ENCODE assay signal across 13 cellular contexts in the genomic region with DNA sequence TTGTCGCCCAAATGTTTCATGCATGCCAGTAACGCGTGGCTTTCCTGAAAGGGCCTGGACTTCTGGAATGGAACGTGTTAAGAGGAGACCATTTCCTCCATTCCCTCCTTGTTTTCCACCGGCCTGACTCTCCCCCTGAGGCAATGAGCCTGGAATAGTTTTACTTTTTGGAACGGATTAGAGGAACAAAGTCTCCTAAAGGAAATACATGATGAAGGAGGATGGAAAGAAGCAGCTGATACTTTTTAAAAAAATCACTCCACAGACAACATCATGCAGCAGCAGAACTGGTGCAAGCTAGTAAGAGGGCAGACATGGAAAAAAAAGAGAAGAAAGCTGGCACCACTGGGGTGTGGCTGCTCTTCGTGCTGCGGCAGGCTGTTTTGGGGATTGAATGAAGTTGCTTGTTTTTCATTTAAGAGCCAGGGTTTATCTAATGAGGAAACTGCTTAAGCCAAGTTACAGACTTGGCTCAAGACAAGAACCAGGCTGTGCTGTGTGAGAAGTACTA. TPM values are rescaled to one million over a fixed set of nuclear protein-coding genes. Genes with fewer than 3 reads are reported as not detected.
A peak's percentile ranks its signal among the peaks of the same experiment; 100 is the strongest.
DNase-seq lines count a peak whose midpoint lies in the region; ATAC-seq and TF ChIP-seq lines count a peak whose summit lies in the region.
"Had no signal": no experiment of that assay in that cellular context is flagged by ENCODE, and none has a peak within 500 bp of the region (broad histone marks: within the 10 kb centered on the region; RNA-seq: fewer than 3 reads in every experiment).

No MANE protein-coding gene starts in this region.

- intact Hi-C loops in mucosa of descending colon (cut with DNase I, micrococcal nuclease) (no loop called here), tibial artery (cut with DNase I; ENCODE audit: low total_unique reads) (no loop called here)

- no peaks in the 10 kb centered on the region for H3K9me3 ChIP-seq in SJCRH30 (replicated peaks)
- H3K9me3 ChIP-seq in mucosa of descending colon, result no peaks in the 10 kb centered on the region
- no peaks in the 10 kb centered on the region for H3K9me3 ChIP-seq in tibial artery
- H3K9me3 ChIP-seq: Caco-2 had no signal

- no peaks in the 10 kb centered on the region for H3K27me3 ChIP-seq in SJCRH30
- H3K27me3 ChIP-seq in tibial artery, result no peaks in the 10 kb centered on the region

- H3K4me1 ChIP-seq in SJCRH30 (peaks cover 7% of the 10 kb centered on the region), mucosa of descending colon (ENCODE audit: low read depth) (peaks cover 6% of the 10 kb centered on the region), tibial artery (peaks cover 0 to 26% (median 23%) of the 10 kb centered on the region in 4 donors)
- H3K4me1 ChIP-seq: Caco-2 had no signal

- H3K36me3 ChIP-seq in SJCRH30 (no peaks in the 10 kb centered on the region), mucosa of descending colon (ENCODE audit: low read depth) (no peaks in the 10 kb centered on the region), tibial artery (no peaks in the 10 kb centered on the region)

- no peak overlapping the region for H3K4me3 Mint-ChIP-seq in progenitor cell of endocrine pancreas (ENCODE audit: low read depth)
- H3K4me3 Mint-ChIP-seq: activated naive CD8-positive, alpha-beta T cell treated with anti-CD3 and anti-CD28 coated beads, Interleukin-2, amount 50 U/mL, for 24 hours; naive thymus-derived CD4-positive, alpha-beta T cell had no signal

- ATAC-seq in mucosa of descending colon, result peak; percentile 19
- ATAC-seq in GM21576 (IDR thresholded peaks at IDR 0.05; ENCODE audit: unreplicated experiment), result no peak
- ATAC-seq: activated naive CD8-positive, alpha-beta T cell treated with anti-CD3 and anti-CD28 coated beads, Interleukin-2, amount 50 U/mL, for 24 hours; HCT116; K562; naive thymus-derived CD4-positive, alpha-beta T cell had no signal

- TF ChIP-seq CTCF in epithelial cell of esophagus (IDR thresholded peaks at IDR 0.05; ENCODE audit: insufficient read depth, low read depth, low read length, missing control alignments) (no peak), mucosa of descending colon (IDR thresholded peaks at IDR 0.05) (no peak), tibial artery (IDR thresholded peaks at IDR 0.05) (no peak), progenitor cell of endocrine pancreas (IDR thresholded peaks at IDR 0.05; ENCODE audit: unreplicated experiment) (no peak)

- H3K9me3 Mint-ChIP-seq in progenitor cell of endocrine pancreas (ENCODE audit: low read depth), result no peaks in the 10 kb centered on the region

- DNase-seq in SJCRH30 (peak; percentile 65 to 81), epithelial cell of esophagus (ENCODE audit: low read depth) (peak; percentile 13), mucosa of descending colon (peak in 1 of 3 donors; percentile 12), tibial artery (peak; percentile 47 to 76), progenitor cell of endocrine pancreas (ENCODE audit: low spot score, unreplicated experiment) (no peak)
- DNase-seq in activated T-cell treated with anti-CD3 and anti-CD28 coated beads, Interleukin-2, amount 50 U/mL, for 48 hours, result no peak
- DNase-seq: activated CD8-positive, alpha-beta memory T cell treated with anti-CD3 and anti-CD28 coated beads, Interleukin-2, amount 50 U/mL, for 48 hours; activated naive CD8-positive, alpha-beta T cell treated with anti-CD3 and anti-CD28 coated beads, Interleukin-2, amount 50 U/mL, for 24 hours; Caco-2; naive thymus-derived CD4-positive, alpha-beta T cell had no signal

- no peaks in the 10 kb centered on the region for H3K4me1 Mint-ChIP-seq in progenitor cell of endocrine pancreas (ENCODE audit: low read depth)

- peak overlapping the region; percentile 9 for H3K4me3 ChIP-seq in SJCRH30
- no peak overlapping the region for H3K4me3 ChIP-seq in epithelial cell of esophagus (ENCODE audit: low read length)
- H3K4me3 ChIP-seq in mucosa of descending colon, result no peak overlapping the region
- no peak overlapping the region for H3K4me3 ChIP-seq in tibial artery
- H3K4me3 ChIP-seq: K562 had no signal

- H3K36me3 Mint-ChIP-seq in progenitor cell of endocrine pancreas (ENCODE audit: insufficient read depth), result no peaks in the 10 kb centered on the region

- H3K27me3 Mint-ChIP-seq in progenitor cell of endocrine pancreas, result peaks cover 65% of the 10 kb centered on the region

- no peak overlapping the region for H3K27ac Mint-ChIP-seq in progenitor cell of endocrine pancreas
- H3K27ac Mint-ChIP-seq: activated naive CD8-positive, alpha-beta T cell treated with anti-CD3 and anti-CD28 coated beads, Interleukin-2, amount 50 U/mL, for 24 hours; naive thymus-derived CD4-positive, alpha-beta T cell had no signal

- H3K27ac ChIP-seq in SJCRH30, result peak overlapping the region; percentile 4; the same call in 1 of the 2 replicates
- H3K27ac ChIP-seq in tibial artery, result peak overlapping the region; percentile 63 to 76

RNA-seq across cellular contexts. Expression of a gene that starts 3.6 kb away (rescaled TPM):
- total RNA-seq in SJCRH30 (2014; rRNA removed; shearing (Covaris generic)), result not detected in 2 replicates
- total RNA-seq in mucosa of descending colon, result 1 to 10 TPM; 3.1 to 6.6 (median 5.5) TPM
- 0.29 and 0.40 TPM in 2 replicates for total RNA-seq in progenitor cell of endocrine pancreas
- total RNA-seq: Caco-2; K562; naive thymus-derived CD4-positive, alpha-beta T cell had no signal

Comparison
In these comparisons a context has a peak if more than half of its experiments do, and no peak if none do; other contexts are left out.
1. DNase-seq: peak in SJCRH30 (2 of 2), epithelial cell of esophagus (single experiment) and tibial artery (2 of 2); none in progenitor cell of endocrine pancreas (single experiment) and activated T-cell treated with anti-CD3 and anti-CD28 coated beads, Interleukin-2, amount 50 U/mL, for 48 hours (0 of 2).